Comparison of ENCODE assay signal across 11 cellular contexts in genomic region chr15:101115887-101116680, GRCh38.
DNase-seq lines count a peak whose midpoint lies in the region; ATAC-seq, FAIRE-seq and TF ChIP-seq lines count a peak whose summit lies in the region.
"Had no signal": no experiment of that assay in that cellular context is flagged by ENCODE, and none has a peak within 500 bp of the region (broad histone marks: within the 10 kb centered on the region; RNA-seq: fewer than 3 reads in every experiment).

No MANE protein-coding gene starts in this region.

- no peaks in the 10 kb centered on the region for H3K9me3 ChIP-seq in hepatocyte (ENCODE audit: low read depth)
- H3K9me3 ChIP-seq: gastrocnemius medialis had no signal

- 48% methylated on average over 17 of the region's 17 CpGs for WGBS in hepatocyte (ENCODE audit: low lambda C conversion rate, missing lambda C conversion rate)

- POLR2A ChIA-PET in activated CD8-positive, alpha-beta T cell treated with anti-CD3 and anti-CD28 coated beads for 36 hours (lab: Charles Lee): interaction anchor here (0.6 to 0.8 kb wide), 2 partner anchors 11 to 52 kb away, joined by 3 read pairs; no protein-coding TSS in a partner anchor

- DNase-seq in GM12891 (ENCODE audit: insufficient read length, low spot score): no peak
- no peak for DNase-seq in activated CD8-positive, alpha-beta T cell treated with anti-CD3 and anti-CD28 coated beads for 36 hours
- peak; percentile 59 for DNase-seq in hepatocyte (ENCODE audit: low spot score)
- DNase-seq in smooth muscle cell of the brain vasculature (ENCODE audit: low read depth, low spot score): peak; percentile 79
- DNase-seq in DMS53 treated with DMSO at 0.1 percent for 48 hours (lab: John Stamatoyannopoulos, UW; ENCODE audit: unreplicated experiment): no peak
- no peak for DNase-seq in NCI-H1048 (lab: John Stamatoyannopoulos, UW)
- DNase-seq in erythroblast (lab: John Stamatoyannopoulos, UW): no peak
- DNase-seq: activated effector memory CD4-positive, alpha-beta T cell treated with anti-CD3 and anti-CD28 coated beads, Interleukin-2, amount 50 U/mL, for 16 hours had no signal

- H3K36me3 ChIP-seq in hepatocyte (replicated peaks; ENCODE audit: insufficient read depth, low read depth): no peaks in the 10 kb centered on the region
- H3K36me3 ChIP-seq: gastrocnemius medialis had no signal

- peaks cover 9% of the 10 kb centered on the region for H3K4me1 Mint-ChIP-seq in activated CD8-positive, alpha-beta T cell treated with anti-CD3 and anti-CD28 coated beads for 36 hours (ENCODE audit: low read depth)

- H4K20me1 ChIP-seq in hepatocyte (ENCODE audit: insufficient read depth, poor library complexity, severe bottlenecking): no peaks in the 10 kb centered on the region

- H3K4me1 ChIP-seq in hepatocyte (ENCODE audit: insufficient read depth): peaks cover 18% of the 10 kb centered on the region

- ATAC-seq in activated CD8-positive, alpha-beta T cell treated with anti-CD3 and anti-CD28 coated beads for 36 hours: peak; percentile 34
- no peak for ATAC-seq in HG02798 (IDR thresholded peaks at IDR 0.05; ENCODE audit: poor library complexity, unreplicated experiment)

- H3K4me2 ChIP-seq in hepatocyte: peak overlapping the region; percentile 19

- CTCF ChIA-PET in activated CD8-positive, alpha-beta T cell treated with anti-CD3 and anti-CD28 coated beads for 36 hours (lab: Charles Lee): interaction anchor here (1.9 kb wide), 1 partner anchor 142 kb away, joined by 8 read pairs; no protein-coding TSS in a partner anchor

- peak overlapping the region; percentile 88 for H3K27ac ChIP-seq in hepatocyte
- H3K27ac ChIP-seq: gastrocnemius medialis had no signal

- no peaks in the 10 kb centered on the region for H3K9me3 Mint-ChIP-seq in activated CD8-positive, alpha-beta T cell treated with anti-CD3 and anti-CD28 coated beads for 36 hours
- H3K9me3 Mint-ChIP-seq: IgD-negative memory B cell had no signal

- H3K36me3 Mint-ChIP-seq in activated CD8-positive, alpha-beta T cell treated with anti-CD3 and anti-CD28 coated beads for 36 hours (ENCODE audit: low read depth): no peaks in the 10 kb centered on the region

- no peaks in the 10 kb centered on the region for H3K27me3 Mint-ChIP-seq in activated CD8-positive, alpha-beta T cell treated with anti-CD3 and anti-CD28 coated beads for 36 hours

- TF ChIP-seq CTCF in activated CD8-positive, alpha-beta T cell treated with anti-CD3 and anti-CD28 coated beads for 36 hours (IDR thresholded peaks at IDR 0.05): no peak
- TF ChIP-seq CTCF in hepatocyte (IDR thresholded peaks at IDR 0.05; ENCODE audit: poor library complexity): no peak

- H3K4me3 ChIP-seq in hepatocyte: no peak overlapping the region
- H3K4me3 ChIP-seq: gastrocnemius medialis had no signal

- H2AFZ ChIP-seq in hepatocyte: no peak overlapping the region

- peak; percentile 13 for FAIRE-seq in GM12891 (lab: Jason Lieb, UNC)

- intact Hi-C loops in activated CD8-positive, alpha-beta T cell treated with anti-CD3 and anti-CD28 coated beads for 36 hours (cut with micrococcal nuclease): no loop called here

- H3K4me3 Mint-ChIP-seq in activated CD8-positive, alpha-beta T cell treated with anti-CD3 and anti-CD28 coated beads for 36 hours: no peak overlapping the region
- H3K4me3 Mint-ChIP-seq: IgD-negative memory B cell had no signal

- H3K79me2 ChIP-seq in hepatocyte: no peaks in the 10 kb centered on the region

- H3K27ac Mint-ChIP-seq in activated CD8-positive, alpha-beta T cell treated with anti-CD3 and anti-CD28 coated beads for 36 hours: no peak overlapping the region

- no peaks in the 10 kb centered on the region for H3K27me3 ChIP-seq in hepatocyte
- H3K27me3 ChIP-seq: gastrocnemius medialis had no signal

- H3K9me2 ChIP-seq in hepatocyte (replicated peaks; ENCODE audit: insufficient read depth): no peaks in the 10 kb centered on the region

- TF ChIP-seq POLR2A in GM12891 (IDR thresholded peaks at IDR 0.05; ENCODE audit: low read depth, low read length) (no peak), erythroblast (IDR thresholded peaks at IDR 0.05; ENCODE audit: low read length) (no peak)

TF ChIP-seq in GM12891, 5 proteins besides CTCF, POLR2A, EP300 and RAD21:
- TF ChIP-seq TAF1 (IDR thresholded peaks at IDR 0.05; ENCODE audit: low read depth, low read length) (no peak), PAX5 (IDR thresholded peaks at IDR 0.05; ENCODE audit: insufficient read depth, low read length, severe bottlenecking) (no peak), POLR2AphosphoS5 (IDR thresholded peaks at IDR 0.05; ENCODE audit: low read depth, low read length) (no peak), POU2F2 (IDR thresholded peaks at IDR 0.05; ENCODE audit: low read depth, low read length) (no peak), SPI1 (IDR thresholded peaks at IDR 0.05; ENCODE audit: low read depth, low read length) (no peak)

Comparison
In these comparisons a context has a peak if more than half of its experiments do, and no peak if none do; other contexts are left out.
1. DNase-seq: peak in hepatocyte (single experiment) and smooth muscle cell of the brain vasculature (single experiment); none in GM12891 (single experiment), activated CD8-positive, alpha-beta T cell treated with anti-CD3 and anti-CD28 coated beads for 36 hours (single experiment), DMS53 treated with DMSO at 0.1 percent for 48 hours (single experiment), NCI-H1048 (single experiment) and erythroblast (0 of 2).